22 cellular contexts compared by ENCODE assay signal in genomic region chr11:69940246-69940610, GRCh38.
A peak's percentile ranks its signal among the peaks of the same experiment; 100 is the strongest.
DNase-seq lines count a peak whose midpoint lies in the region; ATAC-seq and TF ChIP-seq lines count a peak whose summit lies in the region.
"Had no signal": no experiment of that assay in that cellular context is flagged by ENCODE, and none has a peak within 500 bp of the region (broad histone marks: within the 10 kb centered on the region; RNA-seq: fewer than 3 reads in every experiment).

No MANE protein-coding gene starts in this region.

- H3K9me3 Mint-ChIP-seq in CD8-positive, alpha-beta memory T cell = peaks cover 0 to 5% (median 3%) of the 10 kb centered on the region in 5 donors
- H3K9me3 Mint-ChIP-seq: natural killer cell had no signal

- intact Hi-C loops in breast epithelium (cut with DNase I; ENCODE audit: low total_unique reads) = no loop called here
- intact Hi-C loops in mammary epithelial cell (cut with micrococcal nuclease) = no loop called here
- intact Hi-C loops in right cardiac atrium (cut with DNase I) = loop anchor here in 1 of 4 donors (10.0 kb wide), 1 partner anchor 135 kb away; the partner anchor contains the start of gene ANO1
- intact Hi-C loops in posterior vena cava (cut with DNase I) = no loop called here
- intact Hi-C loops in uterus (cut with DNase I; ENCODE audit: low total_unique reads) = no loop called here

- peak in 1 of 2 donors; percentile 7 for ATAC-seq in right cardiac atrium
- ATAC-seq: GM12878; K562; natural killer cell; stimulated activated naive CD8-positive, alpha-beta T cell treated with anti-CD3 and anti-CD28 coated beads, Interleukin-15, Interleukin-2, amounts not matched to agents 100 U/mL and 50 U/mL, for 24 hours; T-cell had no signal

- H3K4me3 ChIP-seq in breast epithelium = no peak overlapping the region
- no peak overlapping the region for H3K4me3 ChIP-seq in mammary epithelial cell (replicated peaks in 1 of 3; ENCODE audit: insufficient read depth in 1 of 3, low read depth in 2 of 3, low read length in 3 of 3)
- H3K4me3 ChIP-seq in right cardiac atrium (ENCODE audit: low read length) = no peak overlapping the region
- no peak overlapping the region for H3K4me3 ChIP-seq in uterus
- H3K4me3 ChIP-seq in CD8-positive, alpha-beta memory T cell (ENCODE audit: low read length) = no peak overlapping the region
- H3K4me3 ChIP-seq: BLaER1, GM12878, K562 had no signal

- WGBS in mammary epithelial cell (ENCODE audit: low coverage, missing lambda C conversion rate) = 88% methylated on average over 6 of the region's 6 CpGs
- WGBS in right cardiac atrium = 58% methylated on average over 6 of the region's 6 CpGs

- H3K9me3 ChIP-seq in breast epithelium = no peaks in the 10 kb centered on the region
- no peaks in the 10 kb centered on the region for H3K9me3 ChIP-seq in mammary epithelial cell (replicated peaks; ENCODE audit: insufficient read depth, low read length)
- H3K9me3 ChIP-seq in right cardiac atrium (ENCODE audit: control insufficient read depth, low read length) = no peaks in the 10 kb centered on the region
- H3K9me3 ChIP-seq in uterus = no peaks in the 10 kb centered on the region
- H3K9me3 ChIP-seq in CD8-positive, alpha-beta memory T cell (ENCODE audit: low read length) = no peaks in the 10 kb centered on the region
- H3K9me3 ChIP-seq: BLaER1 had no signal

- H3K27me3 ChIP-seq in breast epithelium (no peaks in the 10 kb centered on the region), mammary epithelial cell (ENCODE audit: insufficient read depth, low read length) (no peaks in the 10 kb centered on the region), right cardiac atrium (ENCODE audit: control insufficient read depth, insufficient read depth) (no peaks in the 10 kb centered on the region), uterus (no peaks in the 10 kb centered on the region)
- H3K27me3 ChIP-seq in CD8-positive, alpha-beta memory T cell (ENCODE audit: insufficient read depth, low read length, poor library complexity, severe bottlenecking) = peaks cover 4% of the 10 kb centered on the region
- H3K27me3 ChIP-seq: BLaER1 had no signal

- H3K36me3 ChIP-seq in breast epithelium = no peaks in the 10 kb centered on the region
- no peaks in the 10 kb centered on the region for H3K36me3 ChIP-seq in mammary epithelial cell (ENCODE audit: insufficient read depth, low read length)
- H3K36me3 ChIP-seq in uterus = no peaks in the 10 kb centered on the region
- H3K36me3 ChIP-seq in CD8-positive, alpha-beta memory T cell (ENCODE audit: insufficient read depth, low read length) = no peaks in the 10 kb centered on the region
- H3K36me3 ChIP-seq: BLaER1 had no signal

- no peak overlapping the region for H3K4me3 Mint-ChIP-seq in CD8-positive, alpha-beta memory T cell
- H3K4me3 Mint-ChIP-seq: natural killer cell, T-cell had no signal

- TF ChIP-seq CTCF in breast epithelium (IDR thresholded peaks at IDR 0.05) (no peak), mammary epithelial cell (conservative IDR thresholded peaks at IDR 0.05 in 1 of 2, IDR thresholded peaks at IDR 0.05 in 1 of 2; ENCODE audit: extremely low read depth in 1 of 2, insufficient read depth in 1 of 2, low read depth in 1 of 2, low read length in 2 of 2) (no peak), uterus (IDR thresholded peaks at IDR 0.05) (no peak)

- no peak overlapping the region for H3K4me2 ChIP-seq in mammary epithelial cell (ENCODE audit: insufficient read depth, low read depth, low read length)
- H3K4me2 ChIP-seq: BLaER1 had no signal

- H4K20me1 ChIP-seq in mammary epithelial cell (ENCODE audit: insufficient read depth, low read length) = no peaks in the 10 kb centered on the region
- H4K20me1 ChIP-seq: BLaER1 had no signal

- CTCF ChIA-PET in mammary epithelial cell (lab: Charles Lee; ENCODE audit: low non-redundant PET) = no interaction called here
- CTCF ChIA-PET in CD8-positive, alpha-beta memory T cell (lab: Charles Lee) = no interaction called here

- DNase-seq in breast epithelium (ENCODE audit: low spot score in 2 of 2) = no peak
- DNase-seq in mammary epithelial cell = no peak
- DNase-seq in right cardiac atrium = no peak
- peak; percentile 64 for DNase-seq in posterior vena cava (ENCODE audit: low spot score)
- DNase-seq in uterus = no peak
- DNase-seq in dermis blood vessel endothelial cell = no peak
- DNase-seq in CD8-positive, alpha-beta memory T cell = no peak
- DNase-seq in activated T-cell treated with anti-CD3 and anti-CD28 coated beads for 4 hours = no peak
- DNase-seq: activated naive CD4-positive, alpha-beta T cell treated with Interleukin-2 at 50 U/mL for 16 hours; cortex of kidney; GF-D8; natural killer cell; NCI-H2081 treated with DMSO at 0.1 percent for 48 hours; NCI-H510A; stimulated activated naive CD8-positive, alpha-beta T cell treated with anti-CD3 and anti-CD28 coated beads, Interleukin-15, Interleukin-2, amounts not matched to agents 100 U/mL and 50 U/mL, for 24 hours; T-cell had no signal

- H3K9ac ChIP-seq in mammary epithelial cell (ENCODE audit: insufficient read depth, low read length) = no peak overlapping the region
- H3K9ac ChIP-seq: BLaER1 had no signal

- POLR2A ChIA-PET in CD8-positive, alpha-beta memory T cell (lab: Charles Lee) = no interaction called here

- BruUV-seq in mammary epithelial cell (replicated peaks; lab: Mats Ljungman, UMichigan) = no TSS peak

- no peaks in the 10 kb centered on the region for H3K36me3 Mint-ChIP-seq in CD8-positive, alpha-beta memory T cell
- H3K36me3 Mint-ChIP-seq: natural killer cell, T-cell had no signal

- H3K4me1 Mint-ChIP-seq in CD8-positive, alpha-beta memory T cell = no peaks in the 10 kb centered on the region
- H3K4me1 Mint-ChIP-seq: natural killer cell, T-cell had no signal

- H2AFZ ChIP-seq in mammary epithelial cell (ENCODE audit: low read depth, low read length) = no peak overlapping the region

- H3K27ac Mint-ChIP-seq in CD8-positive, alpha-beta memory T cell = no peak overlapping the region
- H3K27ac Mint-ChIP-seq: natural killer cell, T-cell had no signal

- no peaks in the 10 kb centered on the region for H3K79me2 ChIP-seq in mammary epithelial cell (ENCODE audit: insufficient read depth, low read length)

- H3K4me1 ChIP-seq in breast epithelium (no peaks in the 10 kb centered on the region), mammary epithelial cell (ENCODE audit: insufficient read depth, low read length) (no peaks in the 10 kb centered on the region), right cardiac atrium (ENCODE audit: control insufficient read depth, insufficient read depth, low read length) (peaks cover 5% of the 10 kb centered on the region), uterus (peaks cover 0 to 6% of the 10 kb centered on the region in 2 donors)
- no peaks in the 10 kb centered on the region for H3K4me1 ChIP-seq in CD8-positive, alpha-beta memory T cell (ENCODE audit: insufficient read depth, low read length)

- in situ Hi-C loops in mammary epithelial cell (cut with MboI; ENCODE audit: low sequenced_read_pairs in 2 of 2) = no loop called here

- H3K27ac ChIP-seq in breast epithelium = peak overlapping the region; percentile 48 to 80
- no peak overlapping the region for H3K27ac ChIP-seq in mammary epithelial cell (ENCODE audit: insufficient read depth, low read depth, low read length)
- peak overlapping the region; percentile 90 for H3K27ac ChIP-seq in right cardiac atrium (ENCODE audit: low read length)
- H3K27ac ChIP-seq in uterus = peak overlapping the region; percentile 88 to 93
- H3K27ac ChIP-seq in CD8-positive, alpha-beta memory T cell (ENCODE audit: low read depth, low read length) = no peak overlapping the region
- H3K27ac ChIP-seq: BLaER1, epithelial cell of prostate, HL-60, RWPE1 had no signal

- no peak for TF ChIP-seq POLR2A in breast epithelium (IDR thresholded peaks at IDR 0.05)
- no peak for TF ChIP-seq POLR2A in uterus (IDR thresholded peaks at IDR 0.05)

- H3K27me3 Mint-ChIP-seq in CD8-positive, alpha-beta memory T cell = peaks cover 5 to 32% of the 10 kb centered on the region in 2 donors

- dilution Hi-C loops in mammary epithelial cell (cut with HindIII; ENCODE audit: low sequenced_read_pairs) = loop anchor here (5.0 to 10.0 kb wide), 4 partner anchors 145 to 515 kb away; partner anchors contain the start of gene LTO1

Comparison
In these comparisons a context has a peak if more than half of its experiments do, and no peak if none do; other contexts are left out.
1. H3K27ac ChIP-seq: peak in breast epithelium (2 of 2), right cardiac atrium (single experiment) and uterus (2 of 2); none in mammary epithelial cell (single experiment) and CD8-positive, alpha-beta memory T cell (single experiment).